Comparison of ENCODE assay signal across 17 cellular contexts in the genomic region with DNA sequence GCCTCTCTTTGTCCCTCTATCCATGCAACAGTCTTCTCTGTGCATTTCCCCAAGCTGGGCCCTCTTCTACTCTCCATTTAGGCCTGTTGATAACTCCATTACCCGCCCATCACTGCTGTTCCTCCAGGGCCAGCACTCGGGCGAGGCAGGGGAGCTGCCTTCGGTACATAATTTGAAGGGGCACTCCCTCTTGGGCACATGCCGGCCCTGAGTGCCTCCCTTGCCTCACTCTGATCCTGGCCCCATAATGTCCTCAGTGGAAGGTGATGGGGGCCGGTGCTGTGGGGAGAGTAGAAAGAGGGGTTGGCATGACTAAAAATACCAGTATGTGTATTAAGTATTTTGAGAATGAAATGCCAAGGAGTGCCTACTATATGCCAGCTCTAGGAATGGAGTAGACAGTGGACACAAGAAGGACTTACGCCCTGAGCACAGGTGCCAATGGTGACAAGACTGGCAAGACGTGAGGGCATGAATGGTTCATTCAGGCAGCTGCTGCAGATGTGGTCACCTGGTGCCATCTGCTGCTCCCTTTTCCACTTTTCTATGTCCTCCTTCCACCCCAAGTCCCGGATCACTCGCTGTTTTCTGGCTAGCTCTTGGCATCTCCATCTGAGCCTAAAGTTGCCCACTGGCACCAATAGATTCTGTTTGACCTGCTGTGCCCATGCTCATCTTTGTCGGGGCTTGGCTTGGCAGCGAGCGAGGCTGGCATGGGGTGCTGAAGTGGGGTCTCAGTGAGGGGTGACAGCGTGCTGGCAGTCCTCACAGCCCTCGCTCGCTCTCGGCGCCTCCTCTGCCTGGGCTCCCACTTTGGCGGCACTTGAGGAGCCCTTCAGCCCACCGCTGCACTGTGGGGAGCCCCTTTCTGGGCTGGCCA. TPM values are rescaled to one million over a fixed set of nuclear protein-coding genes. Genes with fewer than 3 reads are reported as not detected.
DNase-seq lines count a peak whose midpoint lies in the region; ATAC-seq, FAIRE-seq and TF ChIP-seq lines count a peak whose summit lies in the region.
"Had no signal": no experiment of that assay in that cellular context is flagged by ENCODE, and none has a peak within 500 bp of the region (broad histone marks: within the 10 kb centered on the region; RNA-seq: fewer than 3 reads in every experiment).

No MANE protein-coding gene starts in this region.

- H3K4me3 Mint-ChIP-seq in CD14-positive monocyte: no peak overlapping the region
- no peak overlapping the region for H3K4me3 Mint-ChIP-seq in natural killer cell
- H3K4me3 Mint-ChIP-seq: B cell; CD4-positive, alpha-beta memory T cell; H9 had no signal

- no peak for ATAC-seq in natural killer cell

- TF ChIP-seq CTCF in CD14-positive monocyte (IDR thresholded peaks at IDR 0.05): no peak
- no peak for TF ChIP-seq CTCF in natural killer cell (IDR thresholded peaks at IDR 0.05)

- no peak for DNase-seq in CD14-positive monocyte (ENCODE audit: low spot score)
- DNase-seq in DMS79 (lab: John Stamatoyannopoulos, UW): peak; percentile 31
- DNase-seq in RPMI8226: peak; percentile 8
- peak; percentile 76 for DNase-seq in mesenteric fat pad (ENCODE audit: low spot score)
- DNase-seq in natural killer cell: no peak
- DNase-seq in GM12892 (ENCODE audit: insufficient read length): no peak
- no peak for DNase-seq in T-helper 9 cell
- DNase-seq in SIG-M5 treated with dmso at 0.1 percent for 504 hours (lab: John Stamatoyannopoulos, UW; ENCODE audit: unreplicated experiment): no peak
- DNase-seq: CD4-positive, alpha-beta memory T cell; H9; Kasumi-1; NCI-H1417 treated with DMSO at 0.1 percent for 48 hours; NCI-H2081; NCI-H774 had no signal

- H3K9me3 Mint-ChIP-seq in CD14-positive monocyte (no peaks in the 10 kb centered on the region), natural killer cell (no peaks in the 10 kb centered on the region)
- H3K9me3 Mint-ChIP-seq: CD4-positive, alpha-beta memory T cell; H9 had no signal

- H3K36me3 Mint-ChIP-seq in CD14-positive monocyte (peaks cover 74 to 82% of the 10 kb centered on the region in 2 donors), natural killer cell (no peaks in the 10 kb centered on the region)

- H3K27ac Mint-ChIP-seq in CD14-positive monocyte (peak overlapping the region in 4 of 7 donors; percentile 14 to 78 (median 61)), natural killer cell (no peak overlapping the region)
- H3K27ac Mint-ChIP-seq: B cell; CD4-positive, alpha-beta memory T cell had no signal

- H3K27me3 Mint-ChIP-seq in CD14-positive monocyte (ENCODE audit: low read depth in 3 of 3) (peaks cover 0 to 7% (median 3%) of the 10 kb centered on the region in 3 donors), natural killer cell (ENCODE audit: low read depth in 2 of 2) (no peaks in the 10 kb centered on the region)
- H3K27me3 Mint-ChIP-seq: B cell had no signal

- no peak for TF ChIP-seq POLR2A in GM12892 (IDR thresholded peaks at IDR 0.05; ENCODE audit: low read depth, low read length)

- H3K4me1 Mint-ChIP-seq in CD14-positive monocyte (peaks cover 8% of the 10 kb centered on the region), natural killer cell (peaks cover 0 to 6% of the 10 kb centered on the region in 2 donors)
- H3K4me1 Mint-ChIP-seq: B cell had no signal

- FAIRE-seq in GM12892 (lab: Jason Lieb, UNC): no peak
- FAIRE-seq: D721Med, RCC 7860 had no signal

- intact Hi-C loops in CD14-positive monocyte (cut with micrococcal nuclease) (no loop called here), natural killer cell (cut with micrococcal nuclease) (no loop called here)

RNA-seq across cellular contexts. Expression of gene TMEM218, which starts 22.6 kb away (rescaled TPM):
- 10 to 100 TPM; 55.7 to 57.7 TPM for polyA plus RNA-seq in CD14-positive monocyte
- total RNA-seq in mesenteric fat pad: 24.6 TPM
- total RNA-seq in natural killer cell: 10 to 100 TPM; 10.0 to 14.2 (median 12.1) TPM
- 24.7 TPM for polyA plus RNA-seq in GM12892 (2012; ENCODE audit: missing spikeins)

RNA-seq across cellular contexts. Expression of gene SLC37A2, which starts 25.7 kb away (rescaled TPM):
- 10 to 100 TPM; 70.8 to 81.5 TPM for polyA plus RNA-seq in CD14-positive monocyte
- total RNA-seq in mesenteric fat pad: 17.5 TPM
- 1 to 10 TPM; 1.0 to 3.2 (median 1.8) TPM for total RNA-seq in natural killer cell
- 1.4 TPM for polyA plus RNA-seq in GM12892 (2012; ENCODE audit: missing spikeins)
- polyA plus RNA-seq: CD4-positive, alpha-beta memory T cell had no signal

Comparison
In these comparisons a context has a peak if more than half of its experiments do, and no peak if none do; other contexts are left out.
1. DNase-seq: peak in DMS79 (single experiment), RPMI8226 (single experiment) and mesenteric fat pad (single experiment); none in CD14-positive monocyte (single experiment), natural killer cell (single experiment), GM12892 (single experiment), T-helper 9 cell (single experiment) and SIG-M5 treated with dmso at 0.1 percent for 504 hours (single experiment).
2. H3K27ac Mint-ChIP-seq: peak in CD14-positive monocyte (4 of 7); none in natural killer cell (0 of 2).